ENCODE assay signal across 1 cellular context in genomic region chr22:19065298-19065859, GRCh38.
TF ChIP-seq lines count a peak whose summit lies in the region.

No MANE protein-coding gene starts in this region.

TF ChIP-seq in K562, 482 proteins besides CTCF, POLR2A, EP300 and RAD21 (continues in another document):
- TF ChIP-seq FOXM1 (IDR thresholded peaks at IDR 0.05; ENCODE audit: low read depth) (no peak), FOXM1 (CRISPR knock-in tag; IDR thresholded peaks at IDR 0.05; ENCODE audit: low read depth) (no peak), ZBTB5 (IDR thresholded peaks at IDR 0.05) (no peak), RHOXF2B (CRISPR knock-in tag; conservative IDR thresholded peaks at IDR 0.05) (no peak), CAMTA2 (CRISPR knock-in tag; conservative IDR thresholded peaks at IDR 0.05) (no peak), DACH1 (IDR thresholded peaks at IDR 0.05; ENCODE audit: partially characterized antibody) (no peak), MAX (CRISPR knock-in tag; IDR thresholded peaks at IDR 0.05) (no peak), NRF1 (conservative IDR thresholded peaks at IDR 0.05 in 1 of 2, IDR thresholded peaks at IDR 0.05 in 1 of 2) (no peak), ZNF449 (CRISPR knock-in tag; IDR thresholded peaks at IDR 0.05) (no peak), RCOR1 (IDR thresholded peaks at IDR 0.05; ENCODE audit: borderline replicate concordance in 1 of 2, low read depth in 2 of 2, low read length in 2 of 2) (no peak), ZBTB26 (CRISPR knock-in tag; IDR thresholded peaks at IDR 0.05) (no peak), CTBP1 (IDR thresholded peaks at IDR 0.05; ENCODE audit: borderline replicate concordance) (no peak), FOXA3 (CRISPR knock-in tag; conservative IDR thresholded peaks at IDR 0.05 in 1 of 2, IDR thresholded peaks at IDR 0.05 in 1 of 2) (peak in 1 of 2 experiments; percentile 77; a peak in 1 of 4 replicates), ZEB2 (IDR thresholded peaks at IDR 0.05) (no peak), JUN (IDR thresholded peaks at IDR 0.05; ENCODE audit: borderline replicate concordance, low read depth, low read length) (no peak), JUN (CRISPR knock-in tag; IDR thresholded peaks at IDR 0.05; ENCODE audit: borderline replicate concordance) (0 out of 2 replicates have a peak, but pooled peaks have one; percentile 19), CSDE1 (IDR thresholded peaks at IDR 0.05) (no peak), MYC (IDR thresholded peaks at IDR 0.05; ENCODE audit: low read depth, low read length) (no peak), MYC (CRISPR knock-in tag; IDR thresholded peaks at IDR 0.05; ENCODE audit: borderline replicate concordance, low read depth) (peak; percentile 41; the same call in 1 of the 2 replicates), ZNF655 (CRISPR knock-in tag; IDR thresholded peaks at IDR 0.05) (no peak), TEAD4 (IDR thresholded peaks at IDR 0.05; ENCODE audit: low read length) (no peak), TEAD4 (CRISPR knock-in tag; IDR thresholded peaks at IDR 0.05; ENCODE audit: borderline replicate concordance) (0 out of 2 replicates have a peak, but pooled peaks have one; percentile 61), ZBTB11 (CRISPR knock-in tag; IDR thresholded peaks at IDR 0.05) (peak in 1 of 3 experiments; percentile 40; a peak in 1 of 6 replicates), ARID3B (CRISPR knock-in tag; IDR thresholded peaks at IDR 0.05; ENCODE audit: borderline replicate concordance) (no peak), ZNF324 (CRISPR knock-in tag; IDR thresholded peaks at IDR 0.05) (no peak), STAG1 (CRISPR knock-in tag; IDR thresholded peaks at IDR 0.05; ENCODE audit: borderline replicate concordance) (0 out of 2 replicates have a peak, but pooled peaks have one; percentile 21), ZNF184 (CRISPR knock-in tag; IDR thresholded peaks at IDR 0.05) (no peak)
- TF ChIP-seq, protein P1, sequence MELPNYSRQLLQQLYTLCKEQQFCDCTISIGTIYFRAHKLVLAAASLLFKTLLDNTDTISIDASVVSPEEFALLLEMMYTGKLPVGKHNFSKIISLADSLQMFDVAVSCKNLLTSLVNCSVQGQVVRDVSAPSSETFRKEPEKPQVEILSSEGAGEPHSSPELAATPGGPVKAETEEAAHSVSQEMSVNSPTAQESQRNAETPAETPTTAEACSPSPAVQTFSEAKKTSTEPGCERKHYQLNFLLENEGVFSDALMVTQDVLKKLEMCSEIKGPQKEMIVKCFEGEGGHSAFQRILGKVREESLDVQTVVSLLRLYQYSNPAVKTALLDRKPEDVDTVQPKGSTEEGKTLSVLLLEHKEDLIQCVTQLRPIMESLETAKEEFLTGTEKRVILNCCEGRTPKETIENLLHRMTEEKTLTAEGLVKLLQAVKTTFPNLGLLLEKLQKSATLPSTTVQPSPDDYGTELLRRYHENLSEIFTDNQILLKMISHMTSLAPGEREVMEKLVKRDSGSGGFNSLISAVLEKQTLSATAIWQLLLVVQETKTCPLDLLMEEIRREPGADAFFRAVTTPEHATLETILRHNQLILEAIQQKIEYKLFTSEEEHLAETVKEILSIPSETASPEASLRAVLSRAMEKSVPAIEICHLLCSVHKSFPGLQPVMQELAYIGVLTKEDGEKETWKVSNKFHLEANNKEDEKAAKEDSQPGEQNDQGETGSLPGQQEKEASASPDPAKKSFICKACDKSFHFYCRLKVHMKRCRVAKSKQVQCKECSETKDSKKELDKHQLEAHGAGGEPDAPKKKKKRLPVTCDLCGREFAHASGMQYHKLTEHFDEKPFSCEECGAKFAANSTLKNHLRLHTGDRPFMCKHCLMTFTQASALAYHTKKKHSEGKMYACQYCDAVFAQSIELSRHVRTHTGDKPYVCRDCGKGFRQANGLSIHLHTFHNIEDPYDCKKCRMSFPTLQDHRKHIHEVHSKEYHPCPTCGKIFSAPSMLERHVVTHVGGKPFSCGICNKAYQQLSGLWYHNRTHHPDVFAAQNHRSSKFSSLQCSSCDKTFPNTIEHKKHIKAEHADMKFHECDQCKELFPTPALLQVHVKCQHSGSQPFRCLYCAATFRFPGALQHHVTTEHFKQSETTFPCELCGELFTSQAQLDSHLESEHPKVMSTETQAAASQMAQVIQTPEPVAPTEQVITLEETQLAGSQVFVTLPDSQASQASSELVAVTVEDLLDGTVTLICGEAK (IDR thresholded peaks at IDR 0.05): no peak
- TF ChIP-seq, protein P1 (CRISPR knock-in tag; IDR thresholded peaks at IDR 0.05): 0 out of 2 replicates have a peak, but pooled peaks have one; percentile 19
- TF ChIP-seq, protein P2, sequence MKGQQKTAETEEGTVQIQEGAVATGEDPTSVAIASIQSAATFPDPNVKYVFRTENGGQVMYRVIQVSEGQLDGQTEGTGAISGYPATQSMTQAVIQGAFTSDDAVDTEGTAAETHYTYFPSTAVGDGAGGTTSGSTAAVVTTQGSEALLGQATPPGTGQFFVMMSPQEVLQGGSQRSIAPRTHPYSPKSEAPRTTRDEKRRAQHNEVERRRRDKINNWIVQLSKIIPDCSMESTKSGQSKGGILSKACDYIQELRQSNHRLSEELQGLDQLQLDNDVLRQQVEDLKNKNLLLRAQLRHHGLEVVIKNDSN (CRISPR knock-in tag; IDR thresholded peaks at IDR 0.05): peak; percentile 44; the same call in 1 of the 2 replicates
